ENCODE assay signal across 1 cellular context in genomic region chr3:138726966-138727365, GRCh38.
TF ChIP-seq lines count a peak whose summit lies in the region.

No MANE protein-coding gene starts in this region.

TF ChIP-seq in HepG2, 621 proteins besides CTCF, POLR2A, EP300 and RAD21 (continued from another document):
- TF ChIP-seq ZNF639 (CRISPR knock-in tag; conservative IDR thresholded peaks at IDR 0.05) (no peak), HOXA3 (CRISPR knock-in tag; IDR thresholded peaks at IDR 0.05) (no peak), ATM (IDR thresholded peaks at IDR 0.05; ENCODE audit: borderline replicate concordance) (no peak), NFE2 (CRISPR knock-in tag; IDR thresholded peaks at IDR 0.05) (no peak), TRAFD1 (CRISPR knock-in tag; IDR thresholded peaks at IDR 0.05; ENCODE audit: borderline replicate concordance) (no peak), KMT2B (CRISPR knock-in tag; IDR thresholded peaks at IDR 0.05) (no peak), GRHL1 (CRISPR knock-in tag; conservative IDR thresholded peaks at IDR 0.05) (no peak), E2F5 (CRISPR knock-in tag; conservative IDR thresholded peaks at IDR 0.05) (no peak), FOXK1 (CRISPR knock-in tag; IDR thresholded peaks at IDR 0.05; ENCODE audit: borderline replicate concordance, low read depth) (no peak), JDP2 (CRISPR knock-in tag; IDR thresholded peaks at IDR 0.05; ENCODE audit: borderline replicate concordance) (no peak), ZNF407 (CRISPR knock-in tag; IDR thresholded peaks at IDR 0.05; ENCODE audit: not compliant biosample characterization) (no peak), ATF6 (CRISPR knock-in tag; conservative IDR thresholded peaks at IDR 0.05) (no peak)
